In genomic region chr1:230328342-230329015, GRCh38 we compare ENCODE assay signal across 16 cellular contexts.
A peak's percentile ranks its signal among the peaks of the same experiment; 100 is the strongest.
DNase-seq lines count a peak whose midpoint lies in the region; ATAC-seq and TF ChIP-seq lines count a peak whose summit lies in the region.
"Had no signal": no experiment of that assay in that cellular context is flagged by ENCODE, and none has a peak within 500 bp of the region (broad histone marks: within the 10 kb centered on the region; RNA-seq: fewer than 3 reads in every experiment).

No MANE protein-coding gene starts in this region.

- intact Hi-C loops in adrenal gland (cut with DNase I), result no loop called here

- TF ChIP-seq CTCF in RWPE2 (IDR thresholded peaks at IDR 0.05; ENCODE audit: poor library complexity, severe bottlenecking), result no peak
- TF ChIP-seq CTCF in adrenal gland (IDR thresholded peaks at IDR 0.05), result no peak

- H3K4me3 ChIP-seq in RWPE2 (ENCODE audit: severe bottlenecking) (no peak overlapping the region), adrenal gland (no peak overlapping the region)
- H3K4me3 ChIP-seq: gastrocnemius medialis, MG63, SJSA1, tibial nerve had no signal

- H3K36me3 ChIP-seq in RWPE2 (ENCODE audit: low read depth), result no peaks in the 10 kb centered on the region
- H3K36me3 ChIP-seq in adrenal gland (replicated peaks in 1 of 2), result no peaks in the 10 kb centered on the region
- H3K36me3 ChIP-seq: gastrocnemius medialis, MG63, SJSA1, tibial nerve had no signal

- TF ChIP-seq POLR2A in adrenal gland (IDR thresholded peaks at IDR 0.05), result no peak

- H3K27ac ChIP-seq in RWPE2 (ENCODE audit: poor library complexity, severe bottlenecking), result peak overlapping the region; percentile 58
- H3K27ac ChIP-seq in adrenal gland, result peak overlapping the region in 2 of 5 donors; percentile 84
- H3K27ac ChIP-seq: gastrocnemius medialis, parathyroid adenoma, SJSA1, tibial nerve had no signal

- H3K27me3 ChIP-seq in RWPE2 (ENCODE audit: insufficient read depth, poor library complexity, severe bottlenecking) (no peaks in the 10 kb centered on the region), adrenal gland (no peaks in the 10 kb centered on the region)
- H3K27me3 ChIP-seq: gastrocnemius medialis, MG63, SJSA1, tibial nerve had no signal

- DNase-seq in RWPE2 (ENCODE audit: low spot score) (no peak), kidney glomerular epithelial cell (lab: John Stamatoyannopoulos, UW) (peak; percentile 34), HuH-7 (ENCODE audit: low spot score) (no peak), adrenal gland (no peak)
- DNase-seq in central memory CD4-positive, alpha-beta T cell, result no peak
- DNase-seq: anterior cingulate cortex, gastrocnemius medialis, left ventricle myocardium superior, MG63, NCI-H1694 had no signal

- ATAC-seq in GM18502 (IDR thresholded peaks at IDR 0.05; ENCODE audit: poor library complexity, unreplicated experiment) (peak; percentile 34), HG02973 (IDR thresholded peaks at IDR 0.05; ENCODE audit: unreplicated experiment) (peak; percentile 22), RWPE2 (ENCODE audit: low read depth) (peak; percentile 88), GM18498 (IDR thresholded peaks at IDR 0.05; ENCODE audit: unreplicated experiment) (no peak)
- ATAC-seq: gastrocnemius medialis, left ventricle myocardium superior had no signal

- H3K4me1 ChIP-seq in RWPE2 (ENCODE audit: insufficient read depth, poor library complexity, severe bottlenecking) (peaks cover 16% of the 10 kb centered on the region), adrenal gland (replicated peaks in 1 of 2) (peaks cover 15 to 17% of the 10 kb centered on the region in 2 donors)
- H3K4me1 ChIP-seq: gastrocnemius medialis, tibial nerve had no signal

- H3K9me3 ChIP-seq in RWPE2 (ENCODE audit: severe bottlenecking), result no peaks in the 10 kb centered on the region
- H3K9me3 ChIP-seq in adrenal gland (replicated peaks in 1 of 3), result no peaks in the 10 kb centered on the region
- H3K9me3 ChIP-seq: gastrocnemius medialis, MG63, SJSA1, tibial nerve had no signal

- 71 to 86% (median 78%) methylated on average over 7 of the region's 7 CpGs for WGBS in adrenal gland, 4 donors
